ENCODE assay signal across 18 cellular contexts in the genomic region with DNA sequence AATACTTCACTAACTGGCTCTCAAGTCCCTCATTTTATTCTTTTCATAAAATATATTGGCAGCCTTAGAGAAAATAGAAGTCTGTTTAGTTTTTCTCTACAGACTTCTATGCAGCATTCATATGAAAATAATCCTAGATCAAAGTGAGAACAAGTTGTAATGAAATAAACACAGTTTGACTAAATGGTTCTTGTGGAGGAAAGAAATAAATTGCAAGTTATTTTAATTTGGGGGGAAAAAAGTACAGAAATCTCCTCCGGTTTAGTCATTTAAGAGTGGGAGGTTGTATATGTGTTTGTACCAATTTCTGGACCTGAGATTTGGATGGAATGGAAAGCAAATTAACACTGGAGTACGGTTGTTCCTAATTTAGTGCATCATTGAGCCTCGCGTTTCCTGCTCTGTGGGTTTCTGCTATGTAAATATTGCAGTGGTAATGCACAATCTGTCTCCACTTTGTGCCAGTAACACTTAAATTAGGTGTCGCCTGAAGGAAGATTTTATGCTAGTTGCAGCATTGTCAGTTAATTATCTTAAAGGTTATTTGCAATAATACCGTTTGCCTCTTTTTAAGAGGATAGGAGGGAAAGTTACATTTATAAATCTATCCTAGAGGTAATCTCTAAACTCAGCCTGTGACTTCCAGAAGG.
DNase-seq lines count a peak whose midpoint lies in the region; ATAC-seq and TF ChIP-seq lines count a peak whose summit lies in the region.
"Had no signal": no experiment of that assay in that cellular context is flagged by ENCODE, and none has a peak within 500 bp of the region (broad histone marks: within the 10 kb centered on the region; RNA-seq: fewer than 3 reads in every experiment).

No MANE protein-coding gene starts in this region.

- no peak for TF ChIP-seq CTCF in A673 (conservative IDR thresholded peaks at IDR 0.05; ENCODE audit: low read depth, low read length)
- no peak for TF ChIP-seq CTCF in gastrocnemius medialis (IDR thresholded peaks at IDR 0.05 in 4 of 5, conservative IDR thresholded peaks at IDR 0.05 in 1 of 5)

- no peaks in the 10 kb centered on the region for H3K36me3 ChIP-seq in A673 (ENCODE audit: insufficient read depth, low read length, poor library complexity, severe bottlenecking)
- no peaks in the 10 kb centered on the region for H3K36me3 ChIP-seq in SK-N-MC (ENCODE audit: insufficient read depth, low read length)
- H3K36me3 ChIP-seq in gastrocnemius medialis: no peaks in the 10 kb centered on the region
- H3K36me3 ChIP-seq: ovary, transverse colon had no signal

- H3K9ac ChIP-seq in SK-N-MC (ENCODE audit: insufficient read length): no peak overlapping the region
- H3K9ac ChIP-seq: KMS-11 had no signal

- no peaks in the 10 kb centered on the region for H3K9me3 Mint-ChIP-seq in activated CD4-positive, alpha-beta T cell treated with anti-CD3 and anti-CD28 coated beads, Interleukin-2, amount 10 ng/mL, durations not matched to agents 7 days and 5 days
- H3K9me3 Mint-ChIP-seq: activated B cell treated with CpG ODN at 0.5 μM for 24 hours; stimulated activated effector memory CD8-positive, alpha-beta T cell treated with anti-CD3 and anti-CD28 coated beads, Interleukin-12 subunit alpha, Interleukin-12 subunit beta, amount 100 ng/mL, for 72 hours had no signal

- H3K4me3 ChIP-seq in A673 (ENCODE audit: low read depth, low read length, poor library complexity, severe bottlenecking) (no peak overlapping the region), SK-N-MC (peak overlapping the region; percentile 47), gastrocnemius medialis (no peak overlapping the region)
- H3K4me3 ChIP-seq: hepatocyte, ovary, transverse colon had no signal

- no peaks in the 10 kb centered on the region for H3K27me3 ChIP-seq in A673 (replicated peaks; ENCODE audit: insufficient read depth, low read depth, low read length, poor library complexity)
- no peaks in the 10 kb centered on the region for H3K27me3 ChIP-seq in gastrocnemius medialis
- H3K27me3 ChIP-seq: ovary, transverse colon had no signal

- H3K4me1 ChIP-seq in A673 (ENCODE audit: insufficient read depth, low read length, poor library complexity, severe bottlenecking): peaks cover 64% of the 10 kb centered on the region
- H3K4me1 ChIP-seq in gastrocnemius medialis: no peaks in the 10 kb centered on the region

- POLR2A ChIA-PET in A673 (lab: Charles Lee; ENCODE audit: low non-redundant PET): no interaction called here
- POLR2A ChIA-PET in activated CD4-positive, alpha-beta T cell treated with anti-CD3 and anti-CD28 coated beads, Interleukin-2, amount 10 ng/mL, durations not matched to agents 7 days and 5 days (lab: Charles Lee): no interaction called here

- CTCF ChIA-PET in A673 (lab: Charles Lee): no interaction called here
- CTCF ChIA-PET in activated CD4-positive, alpha-beta T cell treated with anti-CD3 and anti-CD28 coated beads, Interleukin-2, amount 10 ng/mL, durations not matched to agents 7 days and 5 days (lab: Charles Lee): no interaction called here

- in situ Hi-C loops in gastrocnemius medialis (cut with MboI; ENCODE audit: low sequenced_read_pairs in 4 of 4): no loop called here

- H3K27ac Mint-ChIP-seq in activated CD4-positive, alpha-beta T cell treated with anti-CD3 and anti-CD28 coated beads, Interleukin-2, amount 10 ng/mL, durations not matched to agents 7 days and 5 days: no peak overlapping the region
- H3K27ac Mint-ChIP-seq: activated B cell treated with CpG ODN at 0.5 μM for 24 hours; stimulated activated effector memory CD8-positive, alpha-beta T cell treated with anti-CD3 and anti-CD28 coated beads, Interleukin-12 subunit alpha, Interleukin-12 subunit beta, amount 100 ng/mL, for 72 hours had no signal

- peaks cover 3% of the 10 kb centered on the region for H3K4me1 Mint-ChIP-seq in activated CD4-positive, alpha-beta T cell treated with anti-CD3 and anti-CD28 coated beads, Interleukin-2, amount 10 ng/mL, durations not matched to agents 7 days and 5 days
- H3K4me1 Mint-ChIP-seq: stimulated activated effector memory CD8-positive, alpha-beta T cell treated with anti-CD3 and anti-CD28 coated beads, Interleukin-12 subunit alpha, Interleukin-12 subunit beta, amount 100 ng/mL, for 72 hours had no signal

- no peak overlapping the region for H3K4me3 Mint-ChIP-seq in activated CD4-positive, alpha-beta T cell treated with anti-CD3 and anti-CD28 coated beads, Interleukin-2, amount 10 ng/mL, durations not matched to agents 7 days and 5 days
- H3K4me3 Mint-ChIP-seq: activated B cell treated with CpG ODN at 0.5 μM for 24 hours; stimulated activated effector memory CD8-positive, alpha-beta T cell treated with anti-CD3 and anti-CD28 coated beads, Interleukin-12 subunit alpha, Interleukin-12 subunit beta, amount 100 ng/mL, for 72 hours had no signal

- H3K36me3 Mint-ChIP-seq in activated CD4-positive, alpha-beta T cell treated with anti-CD3 and anti-CD28 coated beads, Interleukin-2, amount 10 ng/mL, durations not matched to agents 7 days and 5 days (ENCODE audit: low read depth): no peaks in the 10 kb centered on the region
- H3K36me3 Mint-ChIP-seq: stimulated activated effector memory CD8-positive, alpha-beta T cell treated with anti-CD3 and anti-CD28 coated beads, Interleukin-12 subunit alpha, Interleukin-12 subunit beta, amount 100 ng/mL, for 72 hours had no signal

- peaks cover 3% of the 10 kb centered on the region for H3K27me3 Mint-ChIP-seq in activated CD4-positive, alpha-beta T cell treated with anti-CD3 and anti-CD28 coated beads, Interleukin-2, amount 10 ng/mL, durations not matched to agents 7 days and 5 days
- H3K27me3 Mint-ChIP-seq: activated B cell treated with CpG ODN at 0.5 μM for 24 hours had no signal

- ATAC-seq in GM19351 (IDR thresholded peaks at IDR 0.05; ENCODE audit: unreplicated experiment): peak; percentile 49
- no peak for ATAC-seq in HG03159 (IDR thresholded peaks at IDR 0.05; ENCODE audit: unreplicated experiment)
- ATAC-seq in GM21447 (IDR thresholded peaks at IDR 0.05; ENCODE audit: unreplicated experiment): no peak
- no peak for ATAC-seq in gastrocnemius medialis
- ATAC-seq: stimulated activated effector memory CD8-positive, alpha-beta T cell treated with anti-CD3 and anti-CD28 coated beads, Interleukin-12 subunit alpha, Interleukin-12 subunit beta, amount 100 ng/mL, for 72 hours had no signal

- H3K9me3 ChIP-seq in A673 (ENCODE audit: low read depth, low read length, poor library complexity, severe bottlenecking): no peaks in the 10 kb centered on the region
- H3K9me3 ChIP-seq in SK-N-MC (ENCODE audit: low read depth, low read length): no peaks in the 10 kb centered on the region
- no peaks in the 10 kb centered on the region for H3K9me3 ChIP-seq in gastrocnemius medialis
- H3K9me3 ChIP-seq: ovary, transverse colon had no signal

- no peak for TF ChIP-seq POLR2A in gastrocnemius medialis (IDR thresholded peaks at IDR 0.05)

- H3K27ac ChIP-seq in A673 (ENCODE audit: low read depth, low read length, poor library complexity, severe bottlenecking) (no peak overlapping the region), SK-N-MC (no peak overlapping the region), gastrocnemius medialis (no peak overlapping the region)
- H3K27ac ChIP-seq: hepatocyte, HL-60, KMS-11, ovary, transverse colon had no signal

- DNase-seq in A673 (ENCODE audit: low spot score) (peak; percentile 55), NCI-H2081 (lab: John Stamatoyannopoulos, UW) (peak; percentile 83 to 96), SK-N-MC (ENCODE audit: low read depth, low spot score) (peak; percentile 77), gastrocnemius medialis (no peak)
- DNase-seq in activated CD4-positive, alpha-beta T cell treated with anti-CD3 and anti-CD28 coated beads, Interleukin-2, amount 10 ng/mL, durations not matched to agents 7 days and 5 days: no peak
- DNase-seq: activated B cell treated with CpG ODN at 0.5 μM for 24 hours; activated naive CD4-positive, alpha-beta T cell; NCI-H226; ovary; T-helper 1 cell; transverse colon had no signal

- BruUV-seq in A673 (replicated peaks; lab: Mats Ljungman, UMichigan): no TSS peak

- intact Hi-C loops in A673 (cut with micrococcal nuclease; ENCODE audit: unreplicated experiment): no loop called here
- intact Hi-C loops in gastrocnemius medialis (cut with DNase I; ENCODE audit: low total_unique reads): no loop called here

Comparison
In these comparisons a context has a peak if more than half of its experiments do, and no peak if none do; other contexts are left out.
1. DNase-seq: peak in A673 (single experiment), NCI-H2081 (2 of 2) and SK-N-MC (single experiment); none in activated CD4-positive, alpha-beta T cell treated with anti-CD3 and anti-CD28 coated beads, Interleukin-2, amount 10 ng/mL, durations not matched to agents 7 days and 5 days (single experiment) and gastrocnemius medialis (0 of 2).